ENCODE assay signal across 20 cellular contexts in the genomic region with DNA sequence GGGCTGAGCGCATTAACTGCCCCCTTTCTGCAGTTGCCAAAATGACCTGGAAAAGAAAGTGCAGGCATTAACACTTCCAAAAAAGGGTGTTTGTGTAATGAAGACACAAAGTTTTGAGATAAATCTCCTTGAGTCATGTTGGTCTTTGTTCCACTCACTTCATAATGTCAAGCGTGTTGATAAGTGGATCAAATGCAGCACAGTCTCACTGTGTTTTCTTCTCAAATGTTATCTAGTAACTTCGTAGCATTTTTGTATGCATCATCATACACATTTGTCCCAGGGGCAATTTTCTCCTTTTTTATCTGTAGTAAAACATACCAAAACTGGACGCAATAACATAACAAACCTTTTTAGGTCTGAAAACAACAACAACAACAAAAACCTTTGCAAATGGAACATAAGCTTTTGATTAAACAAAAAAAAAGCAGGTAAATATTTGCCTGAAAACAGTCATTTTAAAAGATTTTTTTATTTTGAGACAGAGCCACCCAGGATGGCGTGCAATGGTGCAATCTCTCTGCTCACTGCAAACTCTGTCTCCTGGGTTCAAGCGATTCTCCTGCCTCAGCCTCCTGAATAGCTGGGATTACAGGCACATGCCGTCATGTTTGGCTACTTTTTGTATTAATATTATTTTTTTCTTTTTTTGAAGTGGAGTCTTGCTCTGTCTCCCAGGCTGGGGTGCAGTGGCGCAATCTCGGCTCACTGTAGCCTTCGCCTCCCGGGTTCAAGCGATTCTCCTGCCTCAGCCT.
"Had no signal": no experiment of that assay in that cellular context is flagged by ENCODE, and none has a peak within 500 bp of the region (broad histone marks: within the 10 kb centered on the region; RNA-seq: fewer than 3 reads in every experiment).

No MANE protein-coding gene starts in this region.

- H3K36me3 Mint-ChIP-seq: immature natural killer cell; naive thymus-derived CD8-positive, alpha-beta T cell had no signal

- H3K27me3 ChIP-seq: esophagus muscularis mucosa, foreskin keratinocyte, ovary, right atrium auricular region, sigmoid colon, stomach, transverse colon had no signal

- H3K27ac Mint-ChIP-seq: immature natural killer cell; naive thymus-derived CD8-positive, alpha-beta T cell had no signal

- H3K4me1 ChIP-seq: foreskin keratinocyte, right atrium auricular region, sigmoid colon, stomach, transverse colon had no signal

- H3K9me3 Mint-ChIP-seq: immature natural killer cell; naive thymus-derived CD8-positive, alpha-beta T cell had no signal

- H3K4me3 Mint-ChIP-seq: immature natural killer cell; naive thymus-derived CD8-positive, alpha-beta T cell had no signal

- H3K4me1 Mint-ChIP-seq: immature natural killer cell; naive thymus-derived CD8-positive, alpha-beta T cell had no signal

- H3K9me3 ChIP-seq: esophagus muscularis mucosa, mucosa of descending colon, ovary, right atrium auricular region, sigmoid colon, stomach, thoracic aorta, transverse colon had no signal

- ATAC-seq: foreskin keratinocyte; left ventricle myocardium superior; mucosa of descending colon; naive thymus-derived CD8-positive, alpha-beta T cell had no signal

- H3K36me3 ChIP-seq: esophagus muscularis mucosa, ovary, right atrium auricular region, sigmoid colon, stomach, thoracic aorta, transverse colon had no signal

- H3K4me3 ChIP-seq: esophagus muscularis mucosa, lung, mucosa of descending colon, ovary, right atrium auricular region, sigmoid colon, skin epidermis, stomach, thoracic aorta, transverse colon had no signal

- DNase-seq: effector memory CD4-positive, alpha-beta T cell; foreskin keratinocyte; immature natural killer cell; left ventricle myocardium superior; mesenchymal stem cell; mucosa of descending colon; naive thymus-derived CD8-positive, alpha-beta T cell; ovary; stimulated activated CD4-positive, alpha-beta T cell treated with anti-CD3 and anti-CD28 coated beads, Interleukin-12 subunit alpha, Interleukin-12 subunit beta, amount 100 ng/mL, for 4 hours; stimulated activated naive CD4-positive, alpha-beta T cell; stomach; substantia nigra; transverse colon had no signal

- H3K27ac ChIP-seq: epithelial cell of prostate, esophagus muscularis mucosa, foreskin keratinocyte, ovary, right atrium auricular region, sigmoid colon, skin epidermis, stomach, thoracic aorta, transverse colon had no signal
